Comparison of ENCODE assay signal across 1 cellular context in the genomic region with DNA sequence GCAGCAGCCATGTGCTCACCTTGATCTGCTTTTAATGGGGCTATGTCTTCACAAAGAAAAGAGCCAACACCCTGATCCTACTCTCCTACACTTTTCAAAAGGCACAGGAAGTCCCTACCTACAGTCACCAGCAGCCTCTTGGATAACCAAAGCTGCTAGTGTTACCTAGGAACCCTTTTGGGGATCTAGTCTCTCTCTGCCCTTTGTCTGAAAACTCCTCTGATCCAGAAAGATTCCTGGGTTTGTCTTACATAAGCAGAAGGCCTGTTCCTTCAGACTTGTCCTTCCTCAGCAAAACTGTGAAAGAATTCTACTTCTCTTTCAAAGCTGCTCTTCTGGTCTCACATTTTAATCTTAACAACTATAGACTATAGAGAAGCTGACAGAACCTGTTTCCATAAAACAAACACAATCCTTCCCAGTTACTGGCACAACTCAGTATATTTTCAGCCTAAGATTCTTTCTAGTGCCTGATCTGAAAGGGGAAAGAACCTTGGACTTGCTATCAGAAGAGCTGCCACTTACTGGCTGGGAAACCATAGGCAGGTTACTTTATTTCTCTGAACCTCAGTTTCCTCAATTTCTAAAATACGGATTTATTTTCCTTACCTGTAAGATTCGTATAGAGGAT.
TF ChIP-seq lines count a peak whose summit lies in the region.

No MANE protein-coding gene starts in this region.

TF ChIP-seq in GM23338, 12 proteins besides CTCF, POLR2A, EP300 and RAD21 (continued from another document):
- TF ChIP-seq, protein P1, sequence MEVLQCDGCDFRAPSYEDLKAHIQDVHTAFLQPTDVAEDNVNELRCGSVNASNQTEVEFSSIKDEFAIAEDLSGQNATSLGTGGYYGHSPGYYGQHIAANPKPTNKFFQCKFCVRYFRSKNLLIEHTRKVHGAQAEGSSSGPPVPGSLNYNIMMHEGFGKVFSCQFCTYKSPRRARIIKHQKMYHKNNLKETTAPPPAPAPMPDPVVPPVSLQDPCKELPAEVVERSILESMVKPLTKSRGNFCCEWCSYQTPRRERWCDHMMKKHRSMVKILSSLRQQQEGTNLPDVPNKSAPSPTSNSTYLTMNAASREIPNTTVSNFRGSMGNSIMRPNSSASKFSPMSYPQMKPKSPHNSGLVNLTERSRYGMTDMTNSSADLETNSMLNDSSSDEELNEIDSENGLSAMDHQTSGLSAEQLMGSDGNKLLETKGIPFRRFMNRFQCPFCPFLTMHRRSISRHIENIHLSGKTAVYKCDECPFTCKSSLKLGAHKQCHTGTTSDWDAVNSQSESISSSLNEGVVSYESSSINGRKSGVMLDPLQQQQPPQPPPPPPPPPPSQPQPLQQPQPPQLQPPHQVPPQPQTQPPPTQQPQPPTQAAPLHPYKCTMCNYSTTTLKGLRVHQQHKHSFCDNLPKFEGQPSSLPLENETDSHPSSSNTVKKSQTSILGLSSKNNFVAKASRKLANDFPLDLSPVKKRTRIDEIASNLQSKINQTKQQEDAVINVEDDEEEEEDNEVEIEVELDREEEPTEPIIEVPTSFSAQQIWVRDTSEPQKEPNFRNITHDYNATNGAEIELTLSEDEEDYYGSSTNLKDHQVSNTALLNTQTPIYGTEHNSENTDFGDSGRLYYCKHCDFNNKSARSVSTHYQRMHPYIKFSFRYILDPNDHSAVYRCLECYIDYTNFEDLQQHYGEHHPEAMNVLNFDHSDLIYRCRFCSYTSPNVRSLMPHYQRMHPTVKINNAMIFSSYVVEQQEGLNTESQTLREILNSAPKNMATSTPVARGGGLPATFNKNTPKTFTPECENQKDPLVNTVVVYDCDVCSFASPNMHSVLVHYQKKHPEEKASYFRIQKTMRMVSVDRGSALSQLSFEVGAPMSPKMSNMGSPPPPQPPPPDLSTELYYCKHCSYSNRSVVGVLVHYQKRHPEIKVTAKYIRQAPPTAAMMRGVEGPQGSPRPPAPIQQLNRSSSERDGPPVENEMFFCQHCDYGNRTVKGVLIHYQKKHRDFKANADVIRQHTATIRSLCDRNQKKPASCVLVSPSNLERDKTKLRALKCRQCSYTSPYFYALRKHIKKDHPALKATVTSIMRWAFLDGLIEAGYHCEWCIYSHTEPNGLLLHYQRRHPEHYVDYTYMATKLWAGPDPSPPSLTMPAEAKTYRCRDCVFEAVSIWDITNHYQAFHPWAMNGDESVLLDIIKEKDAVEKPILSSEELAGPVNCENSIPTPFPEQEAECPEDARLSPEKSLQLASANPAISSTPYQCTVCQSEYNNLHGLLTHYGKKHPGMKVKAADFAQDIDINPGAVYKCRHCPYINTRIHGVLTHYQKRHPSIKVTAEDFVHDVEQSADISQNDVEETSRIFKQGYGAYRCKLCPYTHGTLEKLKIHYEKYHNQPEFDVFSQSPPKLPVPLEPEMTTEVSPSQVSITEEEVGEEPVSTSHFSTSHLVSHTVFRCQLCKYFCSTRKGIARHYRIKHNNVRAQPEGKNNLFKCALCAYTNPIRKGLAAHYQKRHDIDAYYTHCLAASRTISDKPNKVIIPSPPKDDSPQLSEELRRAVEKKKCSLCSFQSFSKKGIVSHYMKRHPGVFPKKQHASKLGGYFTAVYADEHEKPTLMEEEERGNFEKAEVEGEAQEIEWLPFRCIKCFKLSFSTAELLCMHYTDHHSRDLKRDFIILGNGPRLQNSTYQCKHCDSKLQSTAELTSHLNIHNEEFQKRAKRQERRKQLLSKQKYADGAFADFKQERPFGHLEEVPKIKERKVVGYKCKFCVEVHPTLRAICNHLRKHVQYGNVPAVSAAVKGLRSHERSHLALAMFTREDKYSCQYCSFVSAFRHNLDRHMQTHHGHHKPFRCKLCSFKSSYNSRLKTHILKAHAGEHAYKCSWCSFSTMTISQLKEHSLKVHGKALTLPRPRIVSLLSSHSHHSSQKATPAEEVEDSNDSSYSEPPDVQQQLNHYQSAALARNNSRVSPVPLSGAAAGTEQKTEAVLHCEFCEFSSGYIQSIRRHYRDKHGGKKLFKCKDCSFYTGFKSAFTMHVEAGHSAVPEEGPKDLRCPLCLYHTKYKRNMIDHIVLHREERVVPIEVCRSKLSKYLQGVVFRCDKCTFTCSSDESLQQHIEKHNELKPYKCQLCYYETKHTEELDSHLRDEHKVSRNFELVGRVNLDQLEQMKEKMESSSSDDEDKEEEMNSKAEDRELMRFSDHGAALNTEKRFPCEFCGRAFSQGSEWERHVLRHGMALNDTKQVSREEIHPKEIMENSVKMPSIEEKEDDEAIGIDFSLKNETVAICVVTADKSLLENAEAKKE (CRISPR knock-in tag; IDR thresholded peaks at IDR 0.05) = no peak
- no peak for TF ChIP-seq EZH2phosphoT487 (IDR thresholded peaks at IDR 0.05; ENCODE audit: unreplicated experiment)
- no peak for TF ChIP-seq ETS1 (IDR thresholded peaks at IDR 0.05)
- TF ChIP-seq CREB1 (CRISPR knock-in tag; IDR thresholded peaks at IDR 0.05; ENCODE audit: low read depth) = no peak
- no peak for TF ChIP-seq POLR2AphosphoS5 (IDR thresholded peaks at IDR 0.05; ENCODE audit: low read depth)
